8 cellular contexts compared by ENCODE assay signal in the genomic region with DNA sequence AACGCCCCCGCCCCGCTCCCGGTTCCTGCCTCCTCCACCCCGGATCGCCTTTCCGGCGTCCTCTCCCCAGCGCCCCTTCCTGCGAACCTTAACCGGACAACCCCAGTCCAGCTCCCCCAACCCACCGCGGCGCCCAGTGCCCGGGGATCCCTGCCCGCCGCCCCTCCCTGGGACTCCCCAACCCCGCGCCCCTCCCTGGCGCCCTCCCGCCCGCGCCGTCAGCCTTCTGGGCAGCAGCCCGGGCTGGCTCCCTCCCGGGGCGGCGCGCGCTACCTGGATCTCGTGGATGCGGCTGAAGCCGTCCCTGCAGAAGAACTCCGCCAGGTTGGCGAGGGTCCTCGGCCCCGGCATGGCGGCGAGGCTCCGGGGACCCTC. TPM values are rescaled to one million over a fixed set of nuclear protein-coding genes. Genes with fewer than 3 reads are reported as not detected.
DNase-seq lines count a peak whose midpoint lies in the region; ATAC-seq and TF ChIP-seq lines count a peak whose summit lies in the region.

No MANE protein-coding gene starts in this region.

- H3K4me2 ChIP-seq in PC-9, result peak overlapping the region; percentile 96
- peak overlapping the region; percentile 68 for H3K4me2 ChIP-seq in parathyroid adenoma (ENCODE audit: low read length)

- H3K4me1 Mint-ChIP-seq in Calu3 (ENCODE audit: low read depth, unreplicated experiment), result peaks cover 30% of the 10 kb centered on the region
- peaks cover 8% of the 10 kb centered on the region for H3K4me1 Mint-ChIP-seq in activated T-helper 2 cell treated with anti-CD3 and anti-CD28 coated beads, Interferon-gamma antibody, Interleukin-2, Interleukin-4, amounts not matched to agents 10 μg/mL and 5 μg/mL and 100 μg/mL, durations not matched to agents 14 hours and 24 hours and 36 hours (ENCODE audit: low read depth)

- H3K9me2 ChIP-seq in PC-9 (ENCODE audit: insufficient read depth), result no peaks in the 10 kb centered on the region

- TF ChIP-seq CTCF in Calu3 (IDR thresholded peaks at IDR 0.05; ENCODE audit: unreplicated experiment), result no peak
- no peak for TF ChIP-seq CTCF in PC-9 (conservative IDR thresholded peaks at IDR 0.05)
- no peak for TF ChIP-seq CTCF in fibroblast of mammary gland (conservative IDR thresholded peaks at IDR 0.05; ENCODE audit: control insufficient read depth, insufficient read depth, low read depth, low read length)
- TF ChIP-seq CTCF in parathyroid adenoma (IDR thresholded peaks at IDR 0.05), result no peak

- H3K9me3 Mint-ChIP-seq in Calu3 (ENCODE audit: low read depth, unreplicated experiment), result no peaks in the 10 kb centered on the region
- H3K9me3 Mint-ChIP-seq in activated T-helper 2 cell treated with anti-CD3 and anti-CD28 coated beads, Interferon-gamma antibody, Interleukin-2, Interleukin-4, amounts not matched to agents 10 μg/mL and 5 μg/mL and 100 μg/mL, durations not matched to agents 14 hours and 24 hours and 36 hours, result no peaks in the 10 kb centered on the region

- no peak overlapping the region for H3K9ac ChIP-seq in parathyroid adenoma

- H2AFZ ChIP-seq in PC-9 (peak overlapping the region; percentile 77), parathyroid adenoma (peak overlapping the region; percentile 58)

- peaks cover 68% of the 10 kb centered on the region for H3F3A ChIP-seq in PC-9 (ENCODE audit: insufficient read depth, low read depth)

- no peak overlapping the region for H3K27ac Mint-ChIP-seq in Calu3 (ENCODE audit: unreplicated experiment)
- H3K27ac Mint-ChIP-seq in activated T-helper 2 cell treated with anti-CD3 and anti-CD28 coated beads, Interferon-gamma antibody, Interleukin-2, Interleukin-4, amounts not matched to agents 10 μg/mL and 5 μg/mL and 100 μg/mL, durations not matched to agents 14 hours and 24 hours and 36 hours, result no peak overlapping the region

- peaks cover 7% of the 10 kb centered on the region; the same call in 1 of the 2 replicates for H3K36me3 ChIP-seq in PC-9 (ENCODE audit: low read depth)
- H3K36me3 ChIP-seq in parathyroid adenoma (ENCODE audit: control insufficient read depth, insufficient read depth, low read length), result no peaks in the 10 kb centered on the region

- H3K27ac ChIP-seq in PC-9 (peak overlapping the region; percentile 97), parathyroid adenoma (no peak overlapping the region)

- POLR2A ChIA-PET in PC-9 (lab: Charles Lee; ENCODE audit: unreplicated experiment), result no interaction called here

- H3K4me3 Mint-ChIP-seq in Calu3 (ENCODE audit: low read depth, unreplicated experiment), result peak overlapping the region; percentile 74
- no peak overlapping the region for H3K4me3 Mint-ChIP-seq in activated T-helper 2 cell treated with anti-CD3 and anti-CD28 coated beads, Interferon-gamma antibody, Interleukin-2, Interleukin-4, amounts not matched to agents 10 μg/mL and 5 μg/mL and 100 μg/mL, durations not matched to agents 14 hours and 24 hours and 36 hours (ENCODE audit: low read depth)

- CTCF ChIA-PET in Calu3 (lab: Charles Lee), result no interaction called here
- CTCF ChIA-PET in PC-9 (lab: Charles Lee), result no interaction called here

- H3K9me3 ChIP-seq in PC-9 (ENCODE audit: insufficient read depth, low read depth) (no peaks in the 10 kb centered on the region), parathyroid adenoma (ENCODE audit: control insufficient read depth, low read length) (no peaks in the 10 kb centered on the region)

- H3K4me1 ChIP-seq in PC-9 (replicated peaks; ENCODE audit: insufficient read depth) (peaks cover 51% of the 10 kb centered on the region), parathyroid adenoma (peaks cover 5% of the 10 kb centered on the region)

- peaks cover 55% of the 10 kb centered on the region for H3K27me3 Mint-ChIP-seq in Calu3 (ENCODE audit: unreplicated experiment)
- peaks cover 55% of the 10 kb centered on the region for H3K27me3 Mint-ChIP-seq in activated T-helper 2 cell treated with anti-CD3 and anti-CD28 coated beads, Interferon-gamma antibody, Interleukin-2, Interleukin-4, amounts not matched to agents 10 μg/mL and 5 μg/mL and 100 μg/mL, durations not matched to agents 14 hours and 24 hours and 36 hours (ENCODE audit: low read depth)

- H4K20me1 ChIP-seq in PC-9 (ENCODE audit: insufficient read depth), result no peaks in the 10 kb centered on the region

- no peak for DNase-seq in Calu3
- DNase-seq in PC-9, result peak; percentile 26 to 45
- DNase-seq in fibroblast of mammary gland (ENCODE audit: low read depth), result no peak
- DNase-seq in superior temporal gyrus (ENCODE audit: extremely low spot score), result no peak
- no peak for DNase-seq in NCI-H2196 treated with DMSO at 0.1 percent for 48 hours (lab: John Stamatoyannopoulos, UW; ENCODE audit: unreplicated experiment)
- no peak for DNase-seq in activated T-helper 2 cell treated with anti-CD3 and anti-CD28 coated beads, Interferon-gamma antibody, Interleukin-2, Interleukin-4, amounts not matched to agents 10 μg/mL and 5 μg/mL and 100 μg/mL, durations not matched to agents 14 hours and 24 hours and 36 hours (ENCODE audit: low spot score)

- peaks cover 26% of the 10 kb centered on the region for H3K36me3 Mint-ChIP-seq in Calu3 (ENCODE audit: insufficient read depth, unreplicated experiment)
- peaks cover 3% of the 10 kb centered on the region for H3K36me3 Mint-ChIP-seq in activated T-helper 2 cell treated with anti-CD3 and anti-CD28 coated beads, Interferon-gamma antibody, Interleukin-2, Interleukin-4, amounts not matched to agents 10 μg/mL and 5 μg/mL and 100 μg/mL, durations not matched to agents 14 hours and 24 hours and 36 hours (ENCODE audit: low read depth)

- ATAC-seq in HG02885 (IDR thresholded peaks at IDR 0.05; ENCODE audit: poor library complexity, unreplicated experiment), result no peak

- BruUV-seq in Calu3 (replicated peaks; lab: Mats Ljungman, UMichigan) (no TSS peak), PC-9 (replicated peaks; lab: Mats Ljungman, UMichigan) (no TSS peak)

- no peaks in the 10 kb centered on the region for H3K27me3 ChIP-seq in PC-9 (ENCODE audit: insufficient read depth, low read depth)
- no peaks in the 10 kb centered on the region for H3K27me3 ChIP-seq in parathyroid adenoma (ENCODE audit: control insufficient read depth, insufficient read depth, low read length)

- H3K4me3 ChIP-seq in PC-9 (peak overlapping the region; percentile 79), fibroblast of mammary gland (ENCODE audit: control insufficient read depth, low read depth, low read length) (peak overlapping the region; percentile 34), parathyroid adenoma (ENCODE audit: low read depth, low read length) (peak overlapping the region; percentile 9)

- intact Hi-C loops in Calu3 (cut with micrococcal nuclease; ENCODE audit: unreplicated experiment) (no loop called here), PC-9 (cut with micrococcal nuclease; ENCODE audit: unreplicated experiment) (loop anchor here (5.0 kb wide), 1 partner anchor 73 kb away; the partner anchor contains the start of gene ERCC3)
- intact Hi-C loops in activated T-helper 2 cell treated with anti-CD3 and anti-CD28 coated beads, Interferon-gamma antibody, Interleukin-2, Interleukin-4, amounts not matched to agents 10 μg/mL and 5 μg/mL and 100 μg/mL, durations not matched to agents 14 hours and 24 hours and 36 hours (cut with micrococcal nuclease), result no loop called here

- H3K79me2 ChIP-seq in PC-9 (ENCODE audit: low read depth) (peaks cover 51% of the 10 kb centered on the region), parathyroid adenoma (no peaks in the 10 kb centered on the region)

RNA-seq across cellular contexts. Expression of gene CYP27C1, which starts 0.4 kb away (rescaled TPM):
- total RNA-seq in Calu3 (2022), result 0.07 TPM in 1 of 2 replicates, not detected in the other
- 0.94 and 1.6 TPM in 2 replicates for total RNA-seq in PC-9 (2021)
- total RNA-seq in activated T-helper 2 cell treated with anti-CD3 and anti-CD28 coated beads, Interferon-gamma antibody, Interleukin-2, Interleukin-4, amounts not matched to agents 10 μg/mL and 5 μg/mL and 100 μg/mL, durations not matched to agents 14 hours and 24 hours and 36 hours, result not detected in 2 replicates

Comparison
In these comparisons a context has a peak if more than half of its experiments do, and no peak if none do; other contexts are left out.
1. DNase-seq: peak in PC-9 (2 of 2); none in Calu3 (single experiment), fibroblast of mammary gland (single experiment), superior temporal gyrus (single experiment), NCI-H2196 treated with DMSO at 0.1 percent for 48 hours (single experiment) and activated T-helper 2 cell treated with anti-CD3 and anti-CD28 coated beads, Interferon-gamma antibody, Interleukin-2, Interleukin-4, amounts not matched to agents 10 μg/mL and 5 μg/mL and 100 μg/mL, durations not matched to agents 14 hours and 24 hours and 36 hours (single experiment).
2. H3K4me3 ChIP-seq: peak in every context shown above with its lines; median percentile 79 in PC-9; 34 in fibroblast of mammary gland; 9 in parathyroid adenoma.